In the genomic region with DNA sequence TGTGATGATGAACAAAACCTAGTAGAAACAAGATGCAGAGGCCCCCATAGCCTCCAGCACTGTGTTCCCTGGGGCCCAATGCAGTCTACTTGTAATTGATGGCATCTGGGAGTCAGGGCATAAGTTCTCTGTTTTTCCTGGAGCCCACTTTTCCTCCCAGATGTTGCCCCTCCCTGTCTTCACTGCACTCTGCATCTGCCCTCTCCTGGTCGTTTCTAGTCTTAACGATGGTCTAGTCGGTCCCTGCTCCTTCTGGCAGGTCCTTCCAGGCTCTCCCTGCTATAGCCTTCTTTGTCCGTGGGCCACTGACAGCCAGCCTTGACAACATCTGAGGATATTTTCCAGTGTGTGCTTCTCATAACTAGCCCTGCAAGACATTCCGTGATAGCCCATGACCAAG, we compare ENCODE assay signal across 20 cellular contexts.
A peak's percentile ranks its signal among the peaks of the same experiment; 100 is the strongest.
DNase-seq lines count a peak whose midpoint lies in the region; ATAC-seq and TF ChIP-seq lines count a peak whose summit lies in the region.
"Had no signal": no experiment of that assay in that cellular context is flagged by ENCODE, and none has a peak within 500 bp of the region (broad histone marks: within the 10 kb centered on the region; RNA-seq: fewer than 3 reads in every experiment).

No MANE protein-coding gene starts in this region.

- no peak overlapping the region for H3K4me3 ChIP-seq in Loucy (ENCODE audit: low read length, poor library complexity, severe bottlenecking)
- no peak overlapping the region for H3K4me3 ChIP-seq in Panc1 (ENCODE audit: low read depth in 2 of 2, low read length in 2 of 2)
- H3K4me3 ChIP-seq in thyroid gland (replicated peaks in 1 of 3): no peak overlapping the region
- no peak overlapping the region for H3K4me3 ChIP-seq in prostate gland
- H3K4me3 ChIP-seq: HAP-1, SJCRH30 had no signal

- TF ChIP-seq CTCF in GM12872 (IDR thresholded peaks at IDR 0.05; ENCODE audit: insufficient read depth, low read depth, low read length): peak; percentile 28; the same call in 1 of the 3 replicates
- peak; percentile 25; the same call in 1 of the 2 replicates for TF ChIP-seq CTCF in Loucy (conservative IDR thresholded peaks at IDR 0.05; ENCODE audit: low read length)
- TF ChIP-seq CTCF in Panc1 (IDR thresholded peaks at IDR 0.05): 0 out of 2 replicates have a peak, but pooled peaks have one; percentile 3
- peak; percentile 7 for TF ChIP-seq CTCF in foreskin keratinocyte (conservative IDR thresholded peaks at IDR 0.05)
- TF ChIP-seq CTCF in thyroid gland (IDR thresholded peaks at IDR 0.05): no peak
- TF ChIP-seq CTCF in prostate gland (IDR thresholded peaks at IDR 0.05): no peak

- H3K9me2 ChIP-seq in Loucy (replicated peaks; ENCODE audit: low read depth, low read length): no peaks in the 10 kb centered on the region

- H3K9me3 ChIP-seq in Loucy (ENCODE audit: insufficient read depth, low read depth, low read length): no peaks in the 10 kb centered on the region
- H3K9me3 ChIP-seq in Panc1 (ENCODE audit: control insufficient read depth, insufficient read depth, low read depth, low read length): no peaks in the 10 kb centered on the region
- no peaks in the 10 kb centered on the region for H3K9me3 ChIP-seq in thyroid gland
- H3K9me3 ChIP-seq in prostate gland: no peaks in the 10 kb centered on the region
- H3K9me3 ChIP-seq: HAP-1, SJCRH30 had no signal

- no peaks in the 10 kb centered on the region for H3K36me3 ChIP-seq in Loucy (ENCODE audit: insufficient read depth, low read length)
- H3K36me3 ChIP-seq in Panc1 (ENCODE audit: control insufficient read depth, insufficient read depth, low read length): no peaks in the 10 kb centered on the region
- H3K36me3 ChIP-seq in thyroid gland: no peaks in the 10 kb centered on the region
- H3K36me3 ChIP-seq in prostate gland: no peaks in the 10 kb centered on the region
- H3K36me3 ChIP-seq: HAP-1, SJCRH30 had no signal

- POLR2A ChIA-PET in Panc1 (lab: Charles Lee): no interaction called here

- no peaks in the 10 kb centered on the region for H3F3A ChIP-seq in Loucy (ENCODE audit: low read depth)

- TF ChIP-seq POLR2A in thyroid gland (IDR thresholded peaks at IDR 0.05): no peak
- no peak for TF ChIP-seq POLR2A in prostate gland (IDR thresholded peaks at IDR 0.05)

- no peak overlapping the region for H3K4me2 ChIP-seq in Loucy (ENCODE audit: low read depth, low read length, poor library complexity, severe bottlenecking)

- H3K27ac ChIP-seq in Panc1 (ENCODE audit: low read length) (no peak overlapping the region), foreskin keratinocyte (no peak overlapping the region), thyroid gland (no peak overlapping the region), prostate gland (no peak overlapping the region)
- H3K27ac ChIP-seq: SJCRH30 had no signal

- CTCF ChIA-PET in Panc1 (lab: Charles Lee): no interaction called here

- no TSS peak for BruUV-seq in Panc1 (replicated peaks; lab: Mats Ljungman, UMichigan)

- H3K27me3 ChIP-seq in Loucy (ENCODE audit: insufficient read depth, low read length, poor library complexity, severe bottlenecking): no peaks in the 10 kb centered on the region
- H3K27me3 ChIP-seq in Panc1 (ENCODE audit: control insufficient read depth, insufficient read depth, low read length): no peaks in the 10 kb centered on the region; the same call in 1 of the 2 replicates
- H3K27me3 ChIP-seq in foreskin keratinocyte: peaks cover 10% of the 10 kb centered on the region
- H3K27me3 ChIP-seq in thyroid gland: no peaks in the 10 kb centered on the region
- H3K27me3 ChIP-seq in prostate gland (replicated peaks; ENCODE audit: insufficient read depth): no peaks in the 10 kb centered on the region
- H3K27me3 ChIP-seq: SJCRH30 had no signal

- WGBS in thyroid gland, 2 donors: 46 to 64% methylated on average over 5 of the region's 5 CpGs
- WGBS in prostate gland: 55% methylated on average over 5 of the region's 5 CpGs

- no peaks in the 10 kb centered on the region for H4K20me1 ChIP-seq in Loucy (ENCODE audit: insufficient read depth, low read length, poor library complexity, severe bottlenecking)

- no peak for ATAC-seq in Panc1
- ATAC-seq in foreskin keratinocyte: no peak

- DNase-seq in Panc1 (ENCODE audit: low read depth, low spot score): no peak
- DNase-seq in foreskin keratinocyte: no peak
- no peak for DNase-seq in thyroid gland
- no peak for DNase-seq in prostate gland (ENCODE audit: low spot score)
- no peak for DNase-seq in cardiac septum (ENCODE audit: low spot score)
- DNase-seq: AML-193, DND-41, GDM1, MM.1S, NCI-H1092 treated with DMSO at 0.1 percent for 48 hours, NCI-H146, NCI-H2029 treated with DMSO at 0.1 percent for 48 hours, NCI-H2171 treated with DMSO at 0.1 percent for 48 hours, NCI-H446, NCI-H526 treated with DMSO at 0.1 percent for 48 hours, SJCRH30, T-helper 2 cell had no signal

- in situ Hi-C loops in Panc1 (cut with HindIII; ENCODE audit: low pct_unique_long_range_greater_than_20kb, low sequenced_read_pairs): no loop called here

- H2AFZ ChIP-seq in Loucy (ENCODE audit: low read length): no peak overlapping the region

- no peaks in the 10 kb centered on the region for H3K79me2 ChIP-seq in Loucy (ENCODE audit: insufficient read depth, low read length)

- H3K4me1 ChIP-seq in Loucy (ENCODE audit: insufficient read depth, low read length, poor library complexity, severe bottlenecking) (no peaks in the 10 kb centered on the region), Panc1 (ENCODE audit: control insufficient read depth, insufficient read depth, low read length) (no peaks in the 10 kb centered on the region), foreskin keratinocyte (no peaks in the 10 kb centered on the region), thyroid gland (peaks cover 0 to 7% of the 10 kb centered on the region in 2 donors), prostate gland (replicated peaks) (no peaks in the 10 kb centered on the region)
- H3K4me1 ChIP-seq: SJCRH30 had no signal

- H3K9ac ChIP-seq in Loucy (ENCODE audit: low read depth, low read length, poor library complexity, severe bottlenecking): no peak overlapping the region

- intact Hi-C loops in Panc1 (cut with micrococcal nuclease; ENCODE audit: unreplicated experiment) (no loop called here), thyroid gland (cut with DNase I) (no loop called here), prostate gland (cut with DNase I) (no loop called here), cardiac septum (cut with DNase I) (no loop called here)

Comparison
In these comparisons a context has a peak if more than half of its experiments do, and no peak if none do; other contexts are left out.
1. CTCF ChIP-seq: peak in GM12872 (single experiment), Loucy (single experiment), Panc1 (single experiment) and foreskin keratinocyte (single experiment); none in thyroid gland (0 of 6) and prostate gland (0 of 4).